In genomic region chr2:43491070-43491639, GRCh38 we compare ENCODE assay signal across 16 cellular contexts.
DNase-seq lines count a peak whose midpoint lies in the region; ATAC-seq, FAIRE-seq and TF ChIP-seq lines count a peak whose summit lies in the region.
"Had no signal": no experiment of that assay in that cellular context is flagged by ENCODE, and none has a peak within 500 bp of the region (broad histone marks: within the 10 kb centered on the region; RNA-seq: fewer than 3 reads in every experiment).

No MANE protein-coding gene starts in this region.

- TF ChIP-seq POLR2A in esophagus squamous epithelium (IDR thresholded peaks at IDR 0.05): no peak

- H3K4me3 ChIP-seq in ACC112 (ENCODE audit: low read depth, low read length) (no peak overlapping the region), fibroblast of pulmonary artery (replicated peaks; ENCODE audit: low read depth, low read length) (no peak overlapping the region), esophagus squamous epithelium (no peak overlapping the region)
- H3K4me3 ChIP-seq: SJCRH30 had no signal

- DNase-seq in GM19239 (ENCODE audit: insufficient read length, low spot score): no peak
- DNase-seq in fibroblast of pulmonary artery (ENCODE audit: low read depth): peak; percentile 50
- DNase-seq in esophagus squamous epithelium (lab: John Stamatoyannopoulos, UW): no peak
- DNase-seq in AML-193 (lab: John Stamatoyannopoulos, UW): no peak
- DNase-seq in AG20443 (ENCODE audit: low spot score): no peak
- DNase-seq in activated CD4-positive, alpha-beta T cell treated with anti-CD3 and anti-CD28 coated beads, Interleukin-2, amount 50 U/mL, for 4 hours: no peak
- DNase-seq: KBM-7, NCI-H1694 treated with DMSO at 0.1 percent for 48 hours, NCI-H226, NCI-H524, SJCRH30 had no signal

- peak overlapping the region; percentile 53 for H3K27ac ChIP-seq in ACC112 (ENCODE audit: low read depth, low read length)
- H3K27ac ChIP-seq in esophagus squamous epithelium: no peak overlapping the region
- H3K27ac ChIP-seq: SJCRH30 had no signal

- no peaks in the 10 kb centered on the region for H3K79me2 ChIP-seq in ACC112 (ENCODE audit: control insufficient read depth, insufficient read depth, low read length, unreplicated experiment)

- intact Hi-C loops in esophagus squamous epithelium (cut with DNase I): no loop called here

- no peaks in the 10 kb centered on the region for H3K9me3 ChIP-seq in esophagus squamous epithelium
- H3K9me3 ChIP-seq: SJCRH30 had no signal

- peak; percentile 60 for ATAC-seq in SK-N-SH treated with all-trans-retinoic acid at 6 μM for 48 hours
- ATAC-seq: HepG2 had no signal

- H3K4me1 ChIP-seq in ACC112 (ENCODE audit: control insufficient read depth, insufficient read depth, low read length, unreplicated experiment) (peaks cover 38% of the 10 kb centered on the region), esophagus squamous epithelium (peaks cover 0 to 18% (median 2%) of the 10 kb centered on the region in 3 donors)

- no peak overlapping the region for H2AFZ ChIP-seq in ACC112 (ENCODE audit: low read length, unreplicated experiment)

- TF ChIP-seq CTCF in fibroblast of pulmonary artery (IDR thresholded peaks at IDR 0.05; ENCODE audit: low read length, missing control alignments) (no peak), esophagus squamous epithelium (IDR thresholded peaks at IDR 0.05) (no peak)

- 73 to 75% methylated on average over 2 of the region's 2 CpGs for WGBS in esophagus squamous epithelium, 2 donors

- H3K27me3 ChIP-seq in ACC112 (ENCODE audit: insufficient read depth, low read length) (no peaks in the 10 kb centered on the region), esophagus squamous epithelium (no peaks in the 10 kb centered on the region)
- H3K27me3 ChIP-seq: SJCRH30 had no signal

- peak; percentile 72 for FAIRE-seq in GM19239 (lab: Jason Lieb, UNC)
- FAIRE-seq: A204.1, H54, HepG2 had no signal

- H3K36me3 ChIP-seq in ACC112 (ENCODE audit: insufficient read depth, low read length): no peaks in the 10 kb centered on the region
- no peaks in the 10 kb centered on the region for H3K36me3 ChIP-seq in esophagus squamous epithelium
- H3K36me3 ChIP-seq: SJCRH30 had no signal

TF ChIP-seq in SK-N-SH treated with all-trans-retinoic acid at 6 μM for 48 hours, 23 proteins besides CTCF, POLR2A, EP300 and RAD21 (continues in another document):
- TF ChIP-seq TCF4 (CRISPR knock-in tag; IDR thresholded peaks at IDR 0.05; ENCODE audit: borderline replicate concordance) (peak; percentile 55), CSRNP3 (CRISPR knock-in tag; IDR thresholded peaks at IDR 0.05) (peak; percentile 90), PPARA (CRISPR knock-in tag; IDR thresholded peaks at IDR 0.05; ENCODE audit: borderline replicate concordance) (no peak), ZNF70 (CRISPR knock-in tag; IDR thresholded peaks at IDR 0.05) (no peak), CSDC2 (CRISPR knock-in tag; IDR thresholded peaks at IDR 0.05) (no peak), BACH2 (CRISPR knock-in tag; IDR thresholded peaks at IDR 0.05; ENCODE audit: borderline replicate concordance) (no peak), OSR1 (CRISPR knock-in tag; IDR thresholded peaks at IDR 0.05) (no peak), ZNF565 (CRISPR knock-in tag; conservative IDR thresholded peaks at IDR 0.05; ENCODE audit: low read depth) (no peak), POU6F1 (CRISPR knock-in tag; IDR thresholded peaks at IDR 0.05; ENCODE audit: borderline replicate concordance, low read depth) (peak; percentile 98; the same call in 1 of the 2 replicates), ARNTL (CRISPR knock-in tag; IDR thresholded peaks at IDR 0.05; ENCODE audit: borderline replicate concordance, low read depth) (no peak), PATZ1 (CRISPR knock-in tag; IDR thresholded peaks at IDR 0.05; ENCODE audit: borderline replicate concordance) (peak; percentile 97), ISL1 (CRISPR knock-in tag; IDR thresholded peaks at IDR 0.05) (peak; percentile 100), ZC3H10 (CRISPR knock-in tag; IDR thresholded peaks at IDR 0.05) (peak; percentile 85; the same call in 1 of the 2 replicates), ZFP30 (CRISPR knock-in tag; IDR thresholded peaks at IDR 0.05) (no peak; the same call in 1 of the 2 replicates), CREB5 (CRISPR knock-in tag; IDR thresholded peaks at IDR 0.05; ENCODE audit: low read depth) (peak; percentile 94), SNAI2 (CRISPR knock-in tag; IDR thresholded peaks at IDR 0.05) (no peak), TOX (CRISPR knock-in tag; IDR thresholded peaks at IDR 0.05; ENCODE audit: borderline replicate concordance) (no peak), ZNF8 (CRISPR knock-in tag; IDR thresholded peaks at IDR 0.05) (peak; percentile 63; the same call in 1 of the 2 replicates), ZFP3 (CRISPR knock-in tag; IDR thresholded peaks at IDR 0.05) (peak; percentile 70; the same call in 1 of the 2 replicates), ESRRG (CRISPR knock-in tag; IDR thresholded peaks at IDR 0.05) (peak; percentile 88)
